In genomic region chr15:75368689-75369239, GRCh38 we compare ENCODE assay signal across 8 cellular contexts. TPM values are rescaled to one million over a fixed set of nuclear protein-coding genes. Genes with fewer than 3 reads are reported as not detected.
DNase-seq lines count a peak whose midpoint lies in the region; ATAC-seq and TF ChIP-seq lines count a peak whose summit lies in the region.

No MANE protein-coding gene starts in this region.

- peak overlapping the region; percentile 92 for H3K9ac ChIP-seq in OCI-LY1 (ENCODE audit: low read length)

- H3K9me2 ChIP-seq in OCI-LY1 (ENCODE audit: low read depth, low read length) = no peaks in the 10 kb centered on the region

- no peak overlapping the region for H2AFZ ChIP-seq in OCI-LY1 (ENCODE audit: low read length)

- H3K27me3 ChIP-seq in OCI-LY1 (ENCODE audit: insufficient read depth, low read length) = no peaks in the 10 kb centered on the region

- H3K27ac Mint-ChIP-seq in effector memory CD8-positive, alpha-beta T cell = peak overlapping the region; percentile 96 to 97
- peak overlapping the region; percentile 85 to 96 (median 95) for H3K27ac Mint-ChIP-seq in naive thymus-derived CD8-positive, alpha-beta T cell

- peak overlapping the region; percentile 97 for H3K4me2 ChIP-seq in OCI-LY1 (ENCODE audit: low read length)

- H3K27ac ChIP-seq in OCI-LY1 (ENCODE audit: low read depth, low read length, poor library complexity, severe bottlenecking) = peak overlapping the region; percentile 87

- H3K9me3 ChIP-seq in OCI-LY1 (ENCODE audit: low read length) = no peaks in the 10 kb centered on the region

- H3K4me1 ChIP-seq in OCI-LY1 (ENCODE audit: insufficient read depth, low read length, severe bottlenecking) = peaks cover 21% of the 10 kb centered on the region

- peaks cover 17 to 19% of the 10 kb centered on the region in 2 donors for H3K4me1 Mint-ChIP-seq in effector memory CD8-positive, alpha-beta T cell (ENCODE audit: low read depth in 2 of 2)
- H3K4me1 Mint-ChIP-seq in naive thymus-derived CD8-positive, alpha-beta T cell = peaks cover 8 to 25% (median 20%) of the 10 kb centered on the region in 4 donors

- H3K9me3 Mint-ChIP-seq in effector memory CD8-positive, alpha-beta T cell = no peaks in the 10 kb centered on the region
- no peaks in the 10 kb centered on the region for H3K9me3 Mint-ChIP-seq in naive thymus-derived CD8-positive, alpha-beta T cell

- peaks cover 47% of the 10 kb centered on the region for H3K36me3 Mint-ChIP-seq in effector memory CD8-positive, alpha-beta T cell (ENCODE audit: insufficient read depth)
- H3K36me3 Mint-ChIP-seq in naive thymus-derived CD8-positive, alpha-beta T cell = peaks cover 0 to 58% (median 0%) of the 10 kb centered on the region in 3 donors

- H3K36me3 ChIP-seq in OCI-LY1 (ENCODE audit: insufficient read depth, low read length) = peaks cover 37% of the 10 kb centered on the region

- POLR2A ChIA-PET in naive thymus-derived CD8-positive, alpha-beta T cell (lab: Charles Lee) = interaction anchor here (0.8 to 6.3 kb wide), 17 partner anchors 10 to 370 kb away, joined by 3 to 166 read pairs (median 10); partner anchors contain the start of genes C15orf39, COMMD4, IMP3 and NEIL1

- TF ChIP-seq CTCF in OCI-LY1 (IDR thresholded peaks at IDR 0.05; ENCODE audit: low read length) = 0 out of 2 replicates have a peak, but pooled peaks have one; percentile 9

- H3K4me3 Mint-ChIP-seq in effector memory CD8-positive, alpha-beta T cell = peak overlapping the region; percentile 89 to 91
- peak overlapping the region; percentile 84 to 94 (median 90) for H3K4me3 Mint-ChIP-seq in naive thymus-derived CD8-positive, alpha-beta T cell

- no peaks in the 10 kb centered on the region for H4K20me1 ChIP-seq in OCI-LY1 (ENCODE audit: insufficient read depth, low read length)

- DNase-seq in activated CD8-positive, alpha-beta memory T cell treated with anti-CD3 and anti-CD28 coated beads, Interleukin-2, amount 50 U/mL, for 48 hours = peak; percentile 64
- DNase-seq in activated CD8-positive, alpha-beta memory T cell treated with anti-CD3 and anti-CD28 coated beads, Interleukin-2, amount 50 U/mL, for 4 hours = no peak
- peak in 1 of 3 experiments; percentile 26 for DNase-seq in effector memory CD8-positive, alpha-beta T cell
- DNase-seq in naive thymus-derived CD8-positive, alpha-beta T cell = no peak
- no peak for DNase-seq in DMS79 treated with DMSO at 0.1 percent for 48 hours (lab: John Stamatoyannopoulos, UW)

- H3K4me3 ChIP-seq in OCI-LY1 (ENCODE audit: low read depth, low read length, poor library complexity, severe bottlenecking) = peak overlapping the region; percentile 84

- H3F3A ChIP-seq in OCI-LY1 (ENCODE audit: insufficient read depth, low read length) = no peaks in the 10 kb centered on the region

- no peaks in the 10 kb centered on the region for H3K27me3 Mint-ChIP-seq in effector memory CD8-positive, alpha-beta T cell
- no peaks in the 10 kb centered on the region for H3K27me3 Mint-ChIP-seq in naive thymus-derived CD8-positive, alpha-beta T cell

- no peaks in the 10 kb centered on the region for H3K79me2 ChIP-seq in OCI-LY1 (ENCODE audit: insufficient read depth, low read length)

- no peak for ATAC-seq in effector memory CD8-positive, alpha-beta T cell (replicated peaks)
- ATAC-seq in naive thymus-derived CD8-positive, alpha-beta T cell = peak in 1 of 2 donors; percentile 10
- ATAC-seq in HG03280 (IDR thresholded peaks at IDR 0.05; ENCODE audit: unreplicated experiment) = no peak
- no peak for ATAC-seq in HG03520 (IDR thresholded peaks at IDR 0.05; ENCODE audit: unreplicated experiment)

RNA-seq across cellular contexts. Expression of gene MAN2C1, which starts 0.4 kb away (rescaled TPM):
- 100 to 1,000 TPM; 369 to 370 TPM for total RNA-seq in naive thymus-derived CD8-positive, alpha-beta T cell
- polyA plus RNA-seq in naive thymus-derived CD8-positive, alpha-beta T cell = 10 to 100 TPM; 20.4 to 29.8 (median 28.7) TPM

RNA-seq across cellular contexts. Expression of gene NEIL1, which starts 21.9 kb away (rescaled TPM):
- total RNA-seq in naive thymus-derived CD8-positive, alpha-beta T cell = 1 to 10 TPM; 6.1 to 9.2 TPM
- polyA plus RNA-seq in naive thymus-derived CD8-positive, alpha-beta T cell = 1 to 10 TPM; 2.1 to 3.5 (median 2.2) TPM

RNA-seq across cellular contexts. Expression of gene COMMD4, which starts 32.9 kb away (rescaled TPM):
- 10 to 100 TPM; 22.0 to 24.0 TPM for total RNA-seq in naive thymus-derived CD8-positive, alpha-beta T cell
- polyA plus RNA-seq in naive thymus-derived CD8-positive, alpha-beta T cell = 10 to 100 TPM; 27.2 to 42.5 (median 40.8) TPM
